In the genomic region with DNA sequence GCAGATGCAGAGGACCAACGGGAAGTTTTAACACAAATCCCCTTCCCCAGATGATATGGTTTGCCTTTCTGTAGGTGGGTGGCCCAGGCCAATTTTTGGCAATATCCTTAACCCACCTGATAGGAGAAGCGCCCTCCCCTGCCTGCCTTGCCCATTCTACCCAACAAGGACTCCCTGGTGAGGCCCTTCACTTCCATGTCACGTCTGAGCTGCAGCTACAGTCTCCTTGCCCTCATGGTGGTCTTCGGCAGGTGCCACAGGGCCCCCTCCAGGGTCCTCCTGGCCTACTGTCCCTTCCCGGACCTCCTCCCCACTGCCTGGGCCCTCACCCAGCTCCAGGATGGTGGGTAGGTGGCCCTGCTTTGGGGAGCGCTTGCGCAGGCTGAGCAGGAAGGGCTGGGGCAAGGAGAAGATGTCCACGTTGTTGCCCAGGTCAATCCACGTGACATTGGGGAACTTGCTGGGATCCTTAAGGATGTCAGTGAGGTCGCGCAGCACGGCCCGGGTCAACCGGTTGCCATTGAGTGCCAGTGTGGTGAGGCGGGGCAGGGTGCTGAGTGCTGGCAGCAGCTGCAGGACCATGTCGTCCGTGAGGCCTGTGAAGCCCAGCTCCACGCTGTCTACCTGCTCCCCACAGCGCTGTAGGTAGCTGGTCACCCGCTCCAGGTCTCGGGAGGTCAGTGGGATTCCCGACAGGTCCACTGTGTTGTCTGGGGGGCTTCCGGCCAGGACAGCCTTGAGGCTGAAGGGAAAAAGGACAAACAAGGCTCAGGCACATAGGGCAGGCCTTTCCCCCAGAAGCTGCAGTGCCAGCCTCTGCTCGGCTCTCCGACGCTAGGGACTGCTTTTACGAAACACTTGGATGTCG, we compare ENCODE assay signal across 2 cellular contexts.
TF ChIP-seq lines count a peak whose summit lies in the region.

No MANE protein-coding gene starts in this region.

TF ChIP-seq in A549, 52 proteins besides CTCF, POLR2A, EP300 and RAD21:
- TF ChIP-seq ATOH8 (CRISPR knock-in tag; IDR thresholded peaks at IDR 0.05; ENCODE audit: low read depth) (0 out of 2 replicates have a peak, but pooled peaks have one; percentile 23), EHF (CRISPR knock-in tag; IDR thresholded peaks at IDR 0.05) (no peak), SMC3 (IDR thresholded peaks at IDR 0.05) (no peak), TFCP2L1 (CRISPR knock-in tag; IDR thresholded peaks at IDR 0.05) (peak; percentile 94), KDM1A (IDR thresholded peaks at IDR 0.05; ENCODE audit: low read depth) (no peak), JUN (IDR thresholded peaks at IDR 0.05) (peak in 1 of 2 experiments; percentile 25; a peak in 1 of 5 replicates), FOSL2 (IDR thresholded peaks at IDR 0.05) (no peak), FOSL2 (CRISPR knock-in tag; IDR thresholded peaks at IDR 0.05) (0 out of 2 replicates have a peak, but pooled peaks have one; percentile 8), PBX3 (IDR thresholded peaks at IDR 0.05) (0 out of 2 replicates have a peak, but pooled peaks have one; percentile 35), POLR2AphosphoS2 (conservative IDR thresholded peaks at IDR 0.05; ENCODE audit: low read length) (peak; percentile 9; the same call in 1 of the 2 replicates), RARB (CRISPR knock-in tag; IDR thresholded peaks at IDR 0.05) (peak; percentile 27), FOSB (CRISPR knock-in tag; IDR thresholded peaks at IDR 0.05) (0 out of 2 replicates have a peak, but pooled peaks have one; percentile 45)

TF ChIP-seq in endothelial cell of umbilical vein, 7 proteins besides CTCF, POLR2A, EP300 and RAD21:
- peak; percentile 59 for TF ChIP-seq POLR2AphosphoS5 (IDR thresholded peaks at IDR 0.05; ENCODE audit: insufficient read depth, low read depth, low read length)
- TF ChIP-seq MAX (IDR thresholded peaks at IDR 0.05; ENCODE audit: insufficient read depth, insufficient read length), result no peak
